ENCODE assay signal across 31 cellular contexts in the genomic region with DNA sequence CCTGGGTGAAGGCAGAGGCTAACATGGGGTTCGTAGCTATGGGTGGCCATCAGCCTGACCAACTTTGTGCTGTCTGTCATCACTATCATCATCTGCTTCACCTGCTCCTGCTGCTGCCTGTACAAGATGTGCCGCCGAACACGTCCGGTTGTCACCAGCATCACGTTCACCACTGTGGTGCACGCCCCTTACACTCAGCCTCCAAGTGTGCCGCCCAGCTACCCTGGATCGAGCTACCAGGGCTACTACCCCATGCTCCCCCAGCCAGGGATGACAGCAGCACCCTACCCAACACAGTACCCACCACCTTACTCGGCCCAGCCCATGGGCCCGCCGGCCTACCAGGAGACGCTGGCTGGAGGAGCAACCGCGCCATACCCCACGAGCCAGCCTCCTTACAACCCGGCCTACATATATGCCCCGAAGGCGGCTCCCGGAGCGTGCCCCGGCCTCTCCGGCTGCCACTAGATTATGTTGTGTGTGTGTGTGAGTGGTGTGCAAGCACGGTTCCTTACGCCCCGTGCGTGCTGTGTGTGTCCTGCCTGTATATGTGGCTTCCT.
"Had no signal": no experiment of that assay in that cellular context is flagged by ENCODE, and none has a peak within 500 bp of the region (broad histone marks: within the 10 kb centered on the region; RNA-seq: fewer than 3 reads in every experiment).

No MANE protein-coding gene starts in this region.

- H3K27ac Mint-ChIP-seq: activated CD4-positive, alpha-beta memory T cell treated with anti-CD3 and anti-CD28 coated beads, Interleukin-2, amount 10 ng/mL, durations not matched to agents 7 days and 5 days; activated CD4-positive, alpha-beta T cell treated with anti-CD3 and anti-CD28 coated beads, Interleukin-2, amount 10 ng/mL, durations not matched to agents 7 days and 5 days; activated naive CD4-positive, alpha-beta T cell treated with anti-CD3 and anti-CD28 coated beads for 36 hours; activated naive CD4-positive, alpha-beta T cell treated with anti-CD3 and anti-CD28 coated beads, Interleukin-2, amount 50 U/mL, for 24 hours; activated naive CD8-positive, alpha-beta T cell treated with anti-CD3 and anti-CD28 coated beads for 36 hours; activated naive CD8-positive, alpha-beta T cell treated with anti-CD3 and anti-CD28 coated beads, Interleukin-2, amount 50 U/mL, for 24 hours; activated T-cell treated with anti-CD3 and anti-CD28 coated beads, Interleukin-2, amount 50 U/mL, for 24 hours; activated T-cell treated with anti-CD3 and anti-CD28 coated beads, Interleukin-2, amount 50 U/mL, for 72 hours; brain; effector memory CD8-positive, alpha-beta T cell; WTC11 had no signal

- FAIRE-seq: colon, TTC549 had no signal

- H3K36me3 ChIP-seq: adrenal gland, breast epithelium, esophagus squamous epithelium, heart right ventricle had no signal

- DNase-seq: activated CD4-positive, alpha-beta memory T cell treated with anti-CD3 and anti-CD28 coated beads, Interleukin-2, amount 10 ng/mL, durations not matched to agents 7 days and 5 days; activated CD4-positive, alpha-beta T cell treated with anti-CD3 and anti-CD28 coated beads for 1 hour; activated CD4-positive, alpha-beta T cell treated with anti-CD3 and anti-CD28 coated beads for 4 hours; activated CD4-positive, alpha-beta T cell treated with anti-CD3 and anti-CD28 coated beads, Interleukin-2, amount 10 ng/mL, durations not matched to agents 7 days and 5 days; activated CD4-positive, alpha-beta T cell treated with anti-CD3 and anti-CD28 coated beads, Interleukin-2, amount 50 U/mL, for 4 hours; activated CD8-positive, alpha-beta memory T cell treated with anti-CD3 and anti-CD28 coated beads, Interleukin-2, amount 50 U/mL, for 48 hours; activated naive CD4-positive, alpha-beta T cell treated with anti-CD3 and anti-CD28 coated beads for 36 hours; activated naive CD8-positive, alpha-beta T cell treated with anti-CD3 and anti-CD28 coated beads for 36 hours; activated naive CD8-positive, alpha-beta T cell treated with anti-CD3 and anti-CD28 coated beads, Interleukin-2, amount 50 U/mL, for 24 hours; activated T-cell treated with anti-CD3 and anti-CD28 coated beads for 4 hours; activated T-cell treated with anti-CD3 and anti-CD28 coated beads, Interleukin-2, amount 50 U/mL, for 24 hours; activated T-cell treated with anti-CD3 and anti-CD28 coated beads, Interleukin-2, amount 50 U/mL, for 72 hours; adrenal gland; cortex of kidney; dermis blood vessel endothelial cell; effector CD4-positive, alpha-beta T cell; effector memory CD8-positive, alpha-beta T cell; erythroblast; esophagus squamous epithelium; foreskin melanocyte; heart right ventricle; T-helper 2 cell had no signal

- H3K4me3 ChIP-seq: adrenal gland, ascending aorta, breast epithelium, esophagus squamous epithelium, gastroesophageal sphincter, heart right ventricle had no signal

- H3K9me3 Mint-ChIP-seq: activated naive CD4-positive, alpha-beta T cell treated with anti-CD3 and anti-CD28 coated beads, Interleukin-2, amount 50 U/mL, for 24 hours; effector memory CD8-positive, alpha-beta T cell had no signal

- H3K27me3 Mint-ChIP-seq: activated CD4-positive, alpha-beta memory T cell treated with anti-CD3 and anti-CD28 coated beads, Interleukin-2, amount 10 ng/mL, durations not matched to agents 7 days and 5 days; activated CD4-positive, alpha-beta T cell treated with anti-CD3 and anti-CD28 coated beads, Interleukin-2, amount 10 ng/mL, durations not matched to agents 7 days and 5 days; activated naive CD4-positive, alpha-beta T cell treated with anti-CD3 and anti-CD28 coated beads, Interleukin-2, amount 50 U/mL, for 24 hours; activated naive CD8-positive, alpha-beta T cell treated with anti-CD3 and anti-CD28 coated beads for 36 hours; activated naive CD8-positive, alpha-beta T cell treated with anti-CD3 and anti-CD28 coated beads, Interleukin-2, amount 50 U/mL, for 24 hours; brain; central memory CD8-positive, alpha-beta T cell; effector memory CD8-positive, alpha-beta T cell had no signal

- H3K4me1 Mint-ChIP-seq: activated CD4-positive, alpha-beta T cell treated with anti-CD3 and anti-CD28 coated beads, Interleukin-2, amount 10 ng/mL, durations not matched to agents 7 days and 5 days; activated naive CD8-positive, alpha-beta T cell treated with anti-CD3 and anti-CD28 coated beads, Interleukin-2, amount 50 U/mL, for 24 hours; brain; central memory CD8-positive, alpha-beta T cell had no signal

- ATAC-seq: activated naive CD8-positive, alpha-beta T cell treated with anti-CD3 and anti-CD28 coated beads, Interleukin-2, amount 50 U/mL, for 24 hours; activated T-cell treated with anti-CD3 and anti-CD28 coated beads, Interleukin-2, amount 50 U/mL, for 72 hours; effector memory CD8-positive, alpha-beta T cell; gastroesophageal sphincter; WTC11 had no signal

- H3K27me3 ChIP-seq: adrenal gland, ascending aorta, breast epithelium, esophagus squamous epithelium, gastroesophageal sphincter, heart right ventricle had no signal

- H3K4me3 Mint-ChIP-seq: activated CD4-positive, alpha-beta memory T cell treated with anti-CD3 and anti-CD28 coated beads, Interleukin-2, amount 10 ng/mL, durations not matched to agents 7 days and 5 days; activated CD4-positive, alpha-beta T cell treated with anti-CD3 and anti-CD28 coated beads, Interleukin-2, amount 10 ng/mL, durations not matched to agents 7 days and 5 days; activated naive CD4-positive, alpha-beta T cell treated with anti-CD3 and anti-CD28 coated beads for 36 hours; activated naive CD4-positive, alpha-beta T cell treated with anti-CD3 and anti-CD28 coated beads, Interleukin-2, amount 50 U/mL, for 24 hours; activated naive CD8-positive, alpha-beta T cell treated with anti-CD3 and anti-CD28 coated beads for 36 hours; activated naive CD8-positive, alpha-beta T cell treated with anti-CD3 and anti-CD28 coated beads, Interleukin-2, amount 50 U/mL, for 24 hours; activated T-cell treated with anti-CD3 and anti-CD28 coated beads, Interleukin-2, amount 50 U/mL, for 24 hours; activated T-cell treated with anti-CD3 and anti-CD28 coated beads, Interleukin-2, amount 50 U/mL, for 72 hours; brain; central memory CD8-positive, alpha-beta T cell; effector memory CD8-positive, alpha-beta T cell; WTC11 had no signal
